ENCODE assay signal across 8 cellular contexts in the genomic region with DNA sequence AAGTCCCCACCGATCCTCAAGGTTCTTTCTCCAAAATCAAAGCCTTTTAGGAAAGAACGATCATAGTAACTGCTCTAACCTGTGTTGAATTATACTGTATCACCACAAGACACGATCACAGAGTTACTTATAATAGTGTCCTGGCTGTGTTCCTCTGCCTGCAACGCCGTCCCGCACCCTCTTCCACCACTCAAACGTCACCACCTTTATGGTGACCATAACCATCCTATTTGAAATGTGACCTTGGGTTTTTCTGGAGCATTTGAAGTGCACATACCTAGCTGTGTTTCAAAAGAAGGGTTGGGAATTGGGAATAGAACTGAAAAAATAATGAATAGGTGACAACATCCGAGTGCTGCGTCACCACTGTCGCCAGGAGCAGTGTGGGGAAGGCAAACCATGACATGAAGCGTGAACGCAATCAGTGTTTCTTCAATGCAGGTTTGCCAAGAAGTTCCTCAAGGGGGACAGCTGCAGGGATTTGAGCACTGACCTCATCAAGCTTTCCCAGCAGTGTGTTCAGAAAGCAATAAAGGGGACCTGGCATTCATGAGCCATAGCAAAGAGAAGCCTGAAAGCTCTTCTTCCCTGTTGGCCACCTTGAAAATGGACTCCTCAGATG.
DNase-seq lines count a peak whose midpoint lies in the region; ATAC-seq and TF ChIP-seq lines count a peak whose summit lies in the region.

No MANE protein-coding gene starts in this region.

- H3K4me1 Mint-ChIP-seq in stimulated activated effector memory CD8-positive, alpha-beta T cell treated with anti-CD3 and anti-CD28 coated beads, Interleukin-12 subunit alpha, Interleukin-12 subunit beta, amount 100 ng/mL, for 72 hours, result peaks cover 41% of the 10 kb centered on the region

- H3K27ac ChIP-seq in iPS DF 6.9 (ENCODE audit: low read length), result no peak overlapping the region

- H3K9me3 ChIP-seq in iPS DF 6.9 (ENCODE audit: control insufficient read depth, insufficient read depth, low read length), result no peaks in the 10 kb centered on the region

- no CpG with 5 or more reads among the region's 12 CpGs for WGBS in iPS DF 6.9 (ENCODE audit: insufficient coverage, insufficient read length)

- peak overlapping the region; percentile 95 for H3K27ac Mint-ChIP-seq in stimulated activated effector memory CD8-positive, alpha-beta T cell treated with anti-CD3 and anti-CD28 coated beads, Interleukin-12 subunit alpha, Interleukin-12 subunit beta, amount 100 ng/mL, for 72 hours

- H3K36me3 Mint-ChIP-seq in stimulated activated effector memory CD8-positive, alpha-beta T cell treated with anti-CD3 and anti-CD28 coated beads, Interleukin-12 subunit alpha, Interleukin-12 subunit beta, amount 100 ng/mL, for 72 hours, result peaks cover 89% of the 10 kb centered on the region

- no peaks in the 10 kb centered on the region for H3K27me3 ChIP-seq in iPS DF 6.9 (ENCODE audit: control insufficient read depth, insufficient read depth, low read length)

- no peaks in the 10 kb centered on the region; the same call in 1 of the 2 replicates for H3K4me1 ChIP-seq in iPS DF 6.9 (ENCODE audit: control insufficient read depth, insufficient read depth, low read length)

- DNase-seq in NCI-H2227 (lab: John Stamatoyannopoulos, UW; ENCODE audit: unreplicated experiment) (peak; percentile 5), NCI-H2227 treated with DMSO at 0.1 percent for 48 hours (lab: John Stamatoyannopoulos, UW) (no peak), iPS DF 6.9 (ENCODE audit: low read depth, low spot score) (no peak)
- DNase-seq in stimulated activated effector memory CD8-positive, alpha-beta T cell treated with anti-CD3 and anti-CD28 coated beads, Interleukin-12 subunit alpha, Interleukin-12 subunit beta, amount 100 ng/mL, for 72 hours (ENCODE audit: low spot score in 2 of 2), result no peak

- peaks cover 17% of the 10 kb centered on the region for H3K36me3 ChIP-seq in iPS DF 6.9 (ENCODE audit: control insufficient read depth, insufficient read depth, low read length)

- no peak for TF ChIP-seq CTCF in WI38 (IDR thresholded peaks at IDR 0.05; ENCODE audit: low read depth, low read length)

- peak overlapping the region; percentile 98 for H3K4me3 Mint-ChIP-seq in stimulated activated effector memory CD8-positive, alpha-beta T cell treated with anti-CD3 and anti-CD28 coated beads, Interleukin-12 subunit alpha, Interleukin-12 subunit beta, amount 100 ng/mL, for 72 hours

- H3K9me3 Mint-ChIP-seq in stimulated activated effector memory CD8-positive, alpha-beta T cell treated with anti-CD3 and anti-CD28 coated beads, Interleukin-12 subunit alpha, Interleukin-12 subunit beta, amount 100 ng/mL, for 72 hours, result no peaks in the 10 kb centered on the region

- H3K4me3 ChIP-seq in WI38 (ENCODE audit: low read depth, low read length) (peak overlapping the region; percentile 46), iPS DF 6.9 (ENCODE audit: low read length) (peak overlapping the region; percentile 96; the same call in 1 of the 2 replicates)

- no peak for ATAC-seq in stimulated activated effector memory CD8-positive, alpha-beta T cell treated with anti-CD3 and anti-CD28 coated beads, Interleukin-12 subunit alpha, Interleukin-12 subunit beta, amount 100 ng/mL, for 72 hours
- ATAC-seq in GM18498 (IDR thresholded peaks at IDR 0.05; ENCODE audit: unreplicated experiment), result no peak
- no peak for ATAC-seq in HG03354 (IDR thresholded peaks at IDR 0.05; ENCODE audit: poor library complexity, severe bottlenecking, unreplicated experiment)
- no peak for ATAC-seq in HG03175 (IDR thresholded peaks at IDR 0.05; ENCODE audit: unreplicated experiment)
